Comparison of ENCODE assay signal across 21 cellular contexts in genomic region chr15:29756358-29757267, GRCh38.
DNase-seq lines count a peak whose midpoint lies in the region; ATAC-seq and TF ChIP-seq lines count a peak whose summit lies in the region.
"Had no signal": no experiment of that assay in that cellular context is flagged by ENCODE, and none has a peak within 500 bp of the region (broad histone marks: within the 10 kb centered on the region; RNA-seq: fewer than 3 reads in every experiment).

No MANE protein-coding gene starts in this region.

- no peak for TF ChIP-seq EP300 in gastroesophageal sphincter (IDR thresholded peaks at IDR 0.05)

- TF ChIP-seq POLR2A in gastroesophageal sphincter (IDR thresholded peaks at IDR 0.05), result no peak

- H3K27me3 ChIP-seq in gastroesophageal sphincter (no peaks in the 10 kb centered on the region), brain microvascular endothelial cell (replicated peaks) (no peaks in the 10 kb centered on the region)
- H3K27me3 ChIP-seq: Peyer's patch, tibial nerve had no signal

- POLR2A ChIA-PET in HEK293 (lab: Yijun Ruan, JAX), result no interaction called here

- peak; percentile 36 for ATAC-seq in gastroesophageal sphincter
- ATAC-seq in GM21526 (IDR thresholded peaks at IDR 0.05; ENCODE audit: low FRiP score, unreplicated experiment), result no peak
- ATAC-seq in HG02763 (IDR thresholded peaks at IDR 0.05; ENCODE audit: unreplicated experiment), result no peak
- no peak for ATAC-seq in GM21723 (IDR thresholded peaks at IDR 0.05; ENCODE audit: unreplicated experiment)
- ATAC-seq: K562 had no signal

- no peak overlapping the region for H3K4me3 ChIP-seq in HEK293 (ENCODE audit: low read depth, low read length)
- H3K4me3 ChIP-seq in gastroesophageal sphincter, result no peak overlapping the region
- no peak overlapping the region for H3K4me3 ChIP-seq in brain microvascular endothelial cell (ENCODE audit: low read depth, low read length)
- H3K4me3 ChIP-seq: K562, Peyer's patch, skin epidermis, tibial nerve had no signal

- peaks cover 6% of the 10 kb centered on the region; the same call in 1 of the 2 replicates for H3K4me1 ChIP-seq in HEK293 (ENCODE audit: control insufficient read depth, insufficient read depth, low read length)
- H3K4me1 ChIP-seq in gastroesophageal sphincter, result peaks cover 0 to 42% (median 5%) of the 10 kb centered on the region in 3 donors

- WGBS in gastroesophageal sphincter (ENCODE audit: low coverage in 1 of 2), 2 donors, result 30 to 32% methylated on average over 5 of the region's 5 CpGs

- H3K27ac ChIP-seq in HEK293 (ENCODE audit: extremely low read depth, low read depth, low read length) (no peak overlapping the region), VCaP (peak overlapping the region; percentile 13; the same call in 1 of the 2 replicates), gastroesophageal sphincter (no peak overlapping the region), brain microvascular endothelial cell (no peak overlapping the region)
- H3K27ac ChIP-seq: parathyroid adenoma, Peyer's patch, skin epidermis had no signal

- H3K9me3 ChIP-seq in HEK293 (ENCODE audit: control insufficient read depth, insufficient read depth, low read depth, low read length) (no peaks in the 10 kb centered on the region), gastroesophageal sphincter (no peaks in the 10 kb centered on the region)
- H3K9me3 ChIP-seq: Peyer's patch, tibial nerve had no signal

- CTCF ChIA-PET in HEK293 (lab: Yijun Ruan, JAX), result interaction anchor here (0.6 to 1.7 kb wide), 2 partner anchors 169 kb away, joined by 3 to 4 read pairs; no protein-coding TSS in a partner anchor

- DNase-seq in occipital lobe (lab: John Stamatoyannopoulos, UW) (peak; percentile 4), brain microvascular endothelial cell (no peak)
- DNase-seq: activated CD4-positive, alpha-beta T cell treated with anti-CD3 and anti-CD28 coated beads, Interleukin-2, amount 50 U/mL, for 4 hours; AML-193; Calu3; effector CD4-positive, alpha-beta T cell; GDM1; hypothalamus; NCI-H2081 treated with DMSO at 0.1 percent for 48 hours; NCI-H82; Peyer's patch had no signal

- no peak for TF ChIP-seq CTCF in HEK293 (tag by site-specific recombination; IDR thresholded peaks at IDR 0.05)
- TF ChIP-seq CTCF in VCaP (conservative IDR thresholded peaks at IDR 0.05), result no peak
- no peak for TF ChIP-seq CTCF in gastroesophageal sphincter (IDR thresholded peaks at IDR 0.05)
- TF ChIP-seq CTCF in brain microvascular endothelial cell (IDR thresholded peaks at IDR 0.05; ENCODE audit: low read depth, low read length, missing control alignments), result no peak

- in situ Hi-C loops in brain microvascular endothelial cell (cut with HindIII; ENCODE audit: low pct_ligation_motif_present, low sequenced_read_pairs), result no loop called here

- H3K36me3 ChIP-seq in HEK293 (ENCODE audit: control insufficient read depth in 2 of 2, insufficient read depth in 1 of 2, low read length in 2 of 2), result peaks cover 0 to 23% of the 10 kb centered on the region in 2 experiments; a peak in 2 of 3 replicates
- H3K36me3 ChIP-seq in gastroesophageal sphincter, result peaks cover 3 to 35% of the 10 kb centered on the region in 2 donors
- H3K36me3 ChIP-seq in brain microvascular endothelial cell (replicated peaks), result peaks cover 24% of the 10 kb centered on the region

TF ChIP-seq in HEK293, 187 proteins besides CTCF, POLR2A, EP300 and RAD21:
- no peak for TF ChIP-seq SETDB1 (IDR thresholded peaks at IDR 0.05; ENCODE audit: insufficient read length, low read length)
- peak; percentile 71 for TF ChIP-seq PRDM6 (tag by site-specific recombination; IDR thresholded peaks at IDR 0.05)
- TF ChIP-seq YY1 (tag by site-specific recombination; IDR thresholded peaks at IDR 0.05), result no peak
- no peak for TF ChIP-seq ZNF394 (tag by site-specific recombination; IDR thresholded peaks at IDR 0.05; ENCODE audit: borderline replicate concordance)
- TF ChIP-seq SP7 (tag by site-specific recombination; IDR thresholded peaks at IDR 0.05), result peak; percentile 46; the same call in 1 of the 2 replicates
- TF ChIP-seq WT1 (tag by site-specific recombination; IDR thresholded peaks at IDR 0.05), result no peak
